ENCODE assay signal across 8 cellular contexts in the genomic region with DNA sequence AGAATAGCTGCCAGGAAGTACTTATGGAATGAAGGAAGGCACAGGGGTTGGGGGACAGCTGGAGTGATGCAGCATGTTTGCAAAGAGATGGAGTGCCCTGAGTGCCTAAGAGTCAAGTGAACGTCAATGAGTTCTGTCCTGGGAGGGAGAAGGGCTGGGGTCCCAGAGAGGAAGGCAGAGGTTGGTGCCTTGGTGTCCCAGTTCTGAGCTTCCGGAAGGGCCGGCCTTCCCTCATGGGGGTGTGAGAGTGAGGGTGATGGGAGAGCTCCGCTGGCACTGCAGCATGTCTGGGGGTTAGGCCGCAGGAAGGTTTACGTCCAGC. TPM values are rescaled to one million over a fixed set of nuclear protein-coding genes. Genes with fewer than 3 reads are reported as not detected.
DNase-seq lines count a peak whose midpoint lies in the region; ATAC-seq and TF ChIP-seq lines count a peak whose summit lies in the region.

No MANE protein-coding gene starts in this region.

- TF ChIP-seq CTCF in activated B cell treated with CpG ODN at 0.5 μM for 24 hours (IDR thresholded peaks at IDR 0.05) (no peak), testis (IDR thresholded peaks at IDR 0.05) (no peak)

- CTCF ChIA-PET in activated CD8-positive, alpha-beta memory T cell treated with anti-CD3 and anti-CD28 coated beads, Interleukin-2, amount 10 ng/mL, durations not matched to agents 7 days and 5 days (lab: Charles Lee) = interaction anchor here (0.5 to 12.6 kb wide), 30 partner anchors 8 to 511 kb away, joined by 3 to 340 read pairs (median 3); a partner anchor contains a TSS
- CTCF ChIA-PET in activated B cell treated with CpG ODN at 0.5 μM for 24 hours (lab: Charles Lee) = interaction anchor here (1.0 to 4.6 kb wide), 8 partner anchors 19 to 274 kb away, joined by 3 to 34 read pairs (median 8); a partner anchor contains a TSS

- peaks cover 64% of the 10 kb centered on the region for H3K4me1 Mint-ChIP-seq in activated CD8-positive, alpha-beta memory T cell treated with anti-CD3 and anti-CD28 coated beads, Interleukin-2, amount 10 ng/mL, durations not matched to agents 7 days and 5 days
- peaks cover 84% of the 10 kb centered on the region for H3K4me1 Mint-ChIP-seq in activated B cell treated with CpG ODN at 0.5 μM for 24 hours
- peaks cover 55 to 60% of the 10 kb centered on the region in 2 donors for H3K4me1 Mint-ChIP-seq in immature natural killer cell

- ATAC-seq in activated CD8-positive, alpha-beta memory T cell treated with anti-CD3 and anti-CD28 coated beads, Interleukin-2, amount 10 ng/mL, durations not matched to agents 7 days and 5 days = no peak
- ATAC-seq in activated B cell treated with CpG ODN at 0.5 μM for 24 hours (ENCODE audit: low read depth) = no peak
- ATAC-seq in HG03175 (IDR thresholded peaks at IDR 0.05; ENCODE audit: unreplicated experiment) = no peak

- TF ChIP-seq POLR2A in testis (IDR thresholded peaks at IDR 0.05) = no peak

- H3K27ac Mint-ChIP-seq in activated CD8-positive, alpha-beta memory T cell treated with anti-CD3 and anti-CD28 coated beads, Interleukin-2, amount 10 ng/mL, durations not matched to agents 7 days and 5 days = peak overlapping the region; percentile 76
- H3K27ac Mint-ChIP-seq in activated B cell treated with CpG ODN at 0.5 μM for 24 hours = no peak overlapping the region
- H3K27ac Mint-ChIP-seq in immature natural killer cell = peak overlapping the region; percentile 57 to 94 (median 84)

- no peaks in the 10 kb centered on the region for H3K27me3 ChIP-seq in testis

- peaks cover 30% of the 10 kb centered on the region for H3K27me3 Mint-ChIP-seq in activated CD8-positive, alpha-beta memory T cell treated with anti-CD3 and anti-CD28 coated beads, Interleukin-2, amount 10 ng/mL, durations not matched to agents 7 days and 5 days
- H3K27me3 Mint-ChIP-seq in activated B cell treated with CpG ODN at 0.5 μM for 24 hours (peaks cover 28% of the 10 kb centered on the region), immature natural killer cell (ENCODE audit: low read depth in 3 of 3) (peaks cover 14 to 33% (median 19%) of the 10 kb centered on the region in 3 donors)

- H3K36me3 ChIP-seq in testis (ENCODE audit: low read depth, missing control alignments) = no peaks in the 10 kb centered on the region

- WGBS in testis, 2 donors = 13 to 19% methylated on average over 6 of the region's 6 CpGs

- H3K9me3 ChIP-seq in testis = no peaks in the 10 kb centered on the region

- POLR2A ChIA-PET in activated B cell treated with CpG ODN at 0.5 μM for 24 hours (lab: Charles Lee) = interaction anchor here (1.4 kb wide), 1 partner anchor 69 kb away, joined by 4 read pairs; a partner anchor contains a TSS

- peak overlapping the region; percentile 68 to 69 for H3K27ac ChIP-seq in testis

- H3K36me3 Mint-ChIP-seq in activated CD8-positive, alpha-beta memory T cell treated with anti-CD3 and anti-CD28 coated beads, Interleukin-2, amount 10 ng/mL, durations not matched to agents 7 days and 5 days = no peaks in the 10 kb centered on the region
- H3K36me3 Mint-ChIP-seq in activated B cell treated with CpG ODN at 0.5 μM for 24 hours (ENCODE audit: low read depth) (no peaks in the 10 kb centered on the region), immature natural killer cell (no peaks in the 10 kb centered on the region)

- no peak for DNase-seq in activated CD8-positive, alpha-beta memory T cell treated with anti-CD3 and anti-CD28 coated beads, Interleukin-2, amount 10 ng/mL, durations not matched to agents 7 days and 5 days
- DNase-seq in activated CD8-positive, alpha-beta memory T cell treated with anti-CD3 and anti-CD28 coated beads, Interleukin-2, amount 50 U/mL, for 4 hours = no peak
- no peak for DNase-seq in activated B cell treated with CpG ODN at 0.5 μM for 24 hours
- DNase-seq in immature natural killer cell = no peak
- no peak for DNase-seq in testis
- no peak for DNase-seq in NCI-H2107 treated with DMSO at 0.1 percent for 48 hours (lab: John Stamatoyannopoulos, UW; ENCODE audit: unreplicated experiment)
- no peak for DNase-seq in dermis blood vessel endothelial cell

- intact Hi-C loops in activated B cell treated with CpG ODN at 0.5 μM for 24 hours (cut with micrococcal nuclease) = no loop called here
- intact Hi-C loops in testis (cut with DNase I; ENCODE audit: low total_unique reads) = loop anchor here (10.0 kb wide), 1 partner anchor 75 kb away; no protein-coding TSS in a partner anchor

- H3K4me3 ChIP-seq in testis = peak overlapping the region in 1 of 2 donors; percentile 23

- H3K9me3 Mint-ChIP-seq in activated CD8-positive, alpha-beta memory T cell treated with anti-CD3 and anti-CD28 coated beads, Interleukin-2, amount 10 ng/mL, durations not matched to agents 7 days and 5 days (ENCODE audit: low read depth) = no peaks in the 10 kb centered on the region
- H3K9me3 Mint-ChIP-seq in activated B cell treated with CpG ODN at 0.5 μM for 24 hours (no peaks in the 10 kb centered on the region), immature natural killer cell (no peaks in the 10 kb centered on the region)

- H3K4me1 ChIP-seq in testis = peaks cover 66% of the 10 kb centered on the region

- peak overlapping the region; percentile 82 for H3K4me3 Mint-ChIP-seq in activated CD8-positive, alpha-beta memory T cell treated with anti-CD3 and anti-CD28 coated beads, Interleukin-2, amount 10 ng/mL, durations not matched to agents 7 days and 5 days
- H3K4me3 Mint-ChIP-seq in activated B cell treated with CpG ODN at 0.5 μM for 24 hours = peak overlapping the region; percentile 62
- peak overlapping the region; percentile 70 to 87 (median 80) for H3K4me3 Mint-ChIP-seq in immature natural killer cell

RNA-seq across cellular contexts. Expression of a gene that starts 17.6 kb away (rescaled TPM):
- not detected for total RNA-seq in activated CD8-positive, alpha-beta memory T cell treated with anti-CD3 and anti-CD28 coated beads, Interleukin-2, amount 10 ng/mL, durations not matched to agents 7 days and 5 days
- total RNA-seq in activated B cell treated with CpG ODN at 0.5 μM for 24 hours (not detected in 2 replicates), testis (10 to 100 TPM; 17.6 to 27.7 TPM), dermis blood vessel endothelial cell (65.6 and 78.8 TPM in 2 replicates)
- polyA plus RNA-seq in immature natural killer cell (not detected), testis (ENCODE audit: insufficient read depth, low read depth, low replicate concordance) (20.7 TPM)

RNA-seq across cellular contexts. Expression of a gene that starts 17.7 kb away (rescaled TPM):
- total RNA-seq in activated CD8-positive, alpha-beta memory T cell treated with anti-CD3 and anti-CD28 coated beads, Interleukin-2, amount 10 ng/mL, durations not matched to agents 7 days and 5 days = under 1 TPM in 1 of 2 experiments, not detected in 1; 0.07 TPM
- 0.27 and 0.51 TPM in 2 replicates for total RNA-seq in activated B cell treated with CpG ODN at 0.5 μM for 24 hours
- under 1 TPM in 1 of 3 donors, not detected in 2; 0.35 TPM for polyA plus RNA-seq in immature natural killer cell
- 1 to 10 TPM; 8.8 to 9.7 TPM for total RNA-seq in testis
- 3.3 TPM for polyA plus RNA-seq in testis (ENCODE audit: insufficient read depth, low read depth, low replicate concordance)
- not detected in 2 replicates for total RNA-seq in dermis blood vessel endothelial cell

RNA-seq across cellular contexts. Expression of a gene that starts 40.4 kb away (rescaled TPM):
- not detected for total RNA-seq in activated CD8-positive, alpha-beta memory T cell treated with anti-CD3 and anti-CD28 coated beads, Interleukin-2, amount 10 ng/mL, durations not matched to agents 7 days and 5 days
- total RNA-seq in activated B cell treated with CpG ODN at 0.5 μM for 24 hours (not detected in 2 replicates), testis (1 to 10 TPM; 5.5 to 6.0 TPM), dermis blood vessel endothelial cell (not detected in 2 replicates)
- polyA plus RNA-seq in immature natural killer cell (not detected), testis (ENCODE audit: insufficient read depth, low read depth, low replicate concordance) (1.5 TPM)

RNA-seq across cellular contexts. Expression of a gene that starts 45.8 kb away (rescaled TPM):
- 1 to 10 TPM; 1.4 to 1.9 TPM for total RNA-seq in activated CD8-positive, alpha-beta memory T cell treated with anti-CD3 and anti-CD28 coated beads, Interleukin-2, amount 10 ng/mL, durations not matched to agents 7 days and 5 days
- 0.55 and 0.66 TPM in 2 replicates for total RNA-seq in activated B cell treated with CpG ODN at 0.5 μM for 24 hours
- polyA plus RNA-seq in immature natural killer cell = not detected
- total RNA-seq in testis = 1 to 10 TPM; 2.1 to 6.8 TPM
- polyA plus RNA-seq in testis (ENCODE audit: insufficient read depth, low read depth, low replicate concordance) = 21.0 TPM
- total RNA-seq in dermis blood vessel endothelial cell = 0.34 TPM in 1 of 2 replicates, not detected in the other

RNA-seq across cellular contexts. Expression of a gene that starts 58.4 kb away (rescaled TPM):
- total RNA-seq in activated CD8-positive, alpha-beta memory T cell treated with anti-CD3 and anti-CD28 coated beads, Interleukin-2, amount 10 ng/mL, durations not matched to agents 7 days and 5 days = 10 to 100 TPM; 40.5 to 50.9 TPM
- total RNA-seq in activated B cell treated with CpG ODN at 0.5 μM for 24 hours (64.6 and 71.8 TPM in 2 replicates), testis (10 to 100 TPM; 21.6 to 26.7 TPM), dermis blood vessel endothelial cell (16.7 and 28.2 TPM in 2 replicates)
- polyA plus RNA-seq in immature natural killer cell (10 to 100 TPM in 2 of 3 donors, 1 to 10 TPM in 1; 7.7 to 42.2 (median 15.9) TPM), testis (ENCODE audit: insufficient read depth, low read depth, low replicate concordance) (18.5 TPM)

Comparison
In these comparisons a context has a peak if more than half of its experiments do, and no peak if none do; other contexts are left out.
1. RNA of a gene that starts 17.6 kb away (total RNA-seq): 65.6 to 78.8 TPM in dermis blood vessel endothelial cell and 17.6 to 27.7 TPM in testis; not detected in activated CD8-positive, alpha-beta memory T cell treated with anti-CD3 and anti-CD28 coated beads, Interleukin-2, amount 10 ng/mL, durations not matched to agents 7 days and 5 days and not detected in activated B cell treated with CpG ODN at 0.5 μM for 24 hours; every median in the first group is over 10 times any median in the second.
2. Peak in every context shown above with its lines, with median percentiles within 50 percentile points of each other: H3K4me3 Mint-ChIP-seq.